34 cellular contexts compared by ENCODE assay signal in the genomic region with DNA sequence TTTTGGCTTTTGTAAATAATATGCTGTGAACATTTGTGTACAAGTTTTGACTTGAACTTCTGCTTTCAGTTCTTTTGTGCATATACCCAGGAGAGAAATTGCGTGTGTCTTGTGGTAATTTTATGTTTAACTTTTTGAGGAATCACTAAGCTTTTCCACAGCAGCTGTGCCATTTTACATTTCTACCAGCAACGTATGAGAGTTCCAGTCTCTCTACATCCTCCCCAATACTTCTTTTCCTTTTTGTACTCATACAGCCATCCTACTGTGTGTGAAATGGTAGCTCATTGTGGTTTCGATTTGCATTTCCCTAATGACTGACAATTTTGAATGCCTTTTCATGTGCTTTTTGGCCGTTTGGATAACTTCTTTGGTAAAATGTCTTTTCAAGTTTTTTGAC.
"Had no signal": no experiment of that assay in that cellular context is flagged by ENCODE, and none has a peak within 500 bp of the region (broad histone marks: within the 10 kb centered on the region; RNA-seq: fewer than 3 reads in every experiment).

No MANE protein-coding gene starts in this region.

- H3K9me3 Mint-ChIP-seq: activated CD8-positive, alpha-beta T cell treated with anti-CD3 and anti-CD28 coated beads for 36 hours; activated T-helper 17 cell treated with anti-CD3 and anti-CD28 coated beads, Interleukin-2, amount 50 U/mL, for 72 hours had no signal

- H3K36me3 ChIP-seq: adrenal gland, breast epithelium, WERI-Rb-1 had no signal

- H3K4me3 Mint-ChIP-seq: activated CD8-positive, alpha-beta T cell treated with anti-CD3 and anti-CD28 coated beads for 36 hours; activated T-cell treated with anti-CD3 and anti-CD28 coated beads, Interleukin-2, amount 50 U/mL, for 72 hours; activated T-helper 17 cell treated with anti-CD3 and anti-CD28 coated beads, Interleukin-2, amount 50 U/mL, for 72 hours had no signal

- DNase-seq: activated CD4-positive, alpha-beta T cell treated with anti-CD3 and anti-CD28 coated beads for 1 hour; activated CD4-positive, alpha-beta T cell treated with anti-CD3 and anti-CD28 coated beads for 48 hours; activated CD4-positive, CD25-positive, alpha-beta regulatory T cell; activated CD8-positive, alpha-beta T cell treated with anti-CD3 and anti-CD28 coated beads for 36 hours; activated effector memory CD4-positive, alpha-beta T cell treated with anti-CD3 and anti-CD28 coated beads, Interleukin-2, amount 50 U/mL, for 16 hours; activated naive CD4-positive, alpha-beta T cell treated with Interleukin-2 at 50 U/mL for 16 hours; activated T-cell treated with anti-CD3 and anti-CD28 coated beads, Interleukin-2, amount 50 U/mL, for 1 hour; activated T-cell treated with anti-CD3 and anti-CD28 coated beads, Interleukin-2, amount 50 U/mL, for 72 hours; adrenal gland; body of pancreas; MM.1S; NCI-H1092; NCI-H1417; NCI-H146; NCI-H187; NCI-H2029 treated with DMSO at 0.1 percent for 48 hours; NCI-H2107; NCI-H2171; NCI-H510A; NCI-H526; NCI-H748 treated with DMSO at 0.1 percent for 48 hours; NK-92 treated with Interleukin-12 subunit alpha and Interleukin-12 subunit beta, amount 100 ng/mL, for 24 hours; OCI-M1; Right ventricle myocardium superior; SW 1271; T-helper 1 cell; T-helper 2 cell; T-helper 9 cell; WERI-Rb-1 had no signal

- ATAC-seq: activated CD8-positive, alpha-beta T cell treated with anti-CD3 and anti-CD28 coated beads for 36 hours; activated naive CD4-positive, alpha-beta T cell treated with anti-CD3 and anti-CD28 coated beads, Interleukin-2, amount 50 U/mL, for 72 hours; activated T-cell treated with anti-CD3 and anti-CD28 coated beads, Interleukin-2, amount 50 U/mL, for 72 hours; activated T-helper 17 cell treated with anti-CD3 and anti-CD28 coated beads, Interleukin-2, amount 50 U/mL, for 72 hours; body of pancreas had no signal

- FAIRE-seq: astrocyte had no signal

- H3K9me3 ChIP-seq: adrenal gland, body of pancreas, breast epithelium had no signal

- H3K27me3 ChIP-seq: adrenal gland, body of pancreas, breast epithelium had no signal

- H3K27me3 Mint-ChIP-seq: activated CD8-positive, alpha-beta T cell treated with anti-CD3 and anti-CD28 coated beads for 36 hours; activated T-helper 17 cell treated with anti-CD3 and anti-CD28 coated beads, Interleukin-2, amount 50 U/mL, for 72 hours had no signal

- H3K27ac Mint-ChIP-seq: activated CD8-positive, alpha-beta T cell treated with anti-CD3 and anti-CD28 coated beads for 36 hours; activated naive CD4-positive, alpha-beta T cell treated with anti-CD3 and anti-CD28 coated beads, Interleukin-2, amount 50 U/mL, for 72 hours; activated T-cell treated with anti-CD3 and anti-CD28 coated beads, Interleukin-2, amount 50 U/mL, for 72 hours; activated T-helper 17 cell treated with anti-CD3 and anti-CD28 coated beads, Interleukin-2, amount 50 U/mL, for 72 hours had no signal

- H3K27ac ChIP-seq: adrenal gland, body of pancreas, breast epithelium, KMS-11, WERI-Rb-1 had no signal

- H3K4me1 ChIP-seq: adrenal gland, body of pancreas, breast epithelium had no signal

- H3K4me3 ChIP-seq: adrenal gland, body of pancreas, breast epithelium had no signal

- H3K4me1 Mint-ChIP-seq: activated T-helper 17 cell treated with anti-CD3 and anti-CD28 coated beads, Interleukin-2, amount 50 U/mL, for 72 hours had no signal
